ENCODE assay signal across 23 cellular contexts in the genomic region with DNA sequence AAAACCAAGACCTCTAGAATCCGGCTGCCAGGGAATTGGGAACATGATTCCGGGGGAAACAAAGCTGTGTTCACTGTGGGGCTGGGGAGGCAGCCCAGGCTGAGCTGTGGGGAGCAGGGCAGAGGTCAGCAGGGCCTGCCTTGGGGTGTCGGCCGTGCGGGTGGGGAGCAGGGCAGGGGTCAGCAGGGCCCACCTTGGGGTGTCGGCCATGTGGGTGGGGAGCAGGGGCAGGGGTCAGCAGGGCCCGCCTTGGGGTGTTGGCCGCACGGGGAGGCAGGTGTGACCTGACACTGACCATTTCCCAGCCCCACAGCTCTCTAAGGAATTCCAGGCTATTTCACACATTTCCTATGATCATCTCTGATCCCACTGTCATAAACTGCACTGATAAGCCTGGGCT. TPM values are rescaled to one million over a fixed set of nuclear protein-coding genes. Genes with fewer than 3 reads are reported as not detected.
A peak's percentile ranks its signal among the peaks of the same experiment; 100 is the strongest.
DNase-seq lines count a peak whose midpoint lies in the region; FAIRE-seq and TF ChIP-seq lines count a peak whose summit lies in the region.
"Had no signal": no experiment of that assay in that cellular context is flagged by ENCODE, and none has a peak within 500 bp of the region (broad histone marks: within the 10 kb centered on the region; RNA-seq: fewer than 3 reads in every experiment).

No MANE protein-coding gene starts in this region.

- H3K27me3 Mint-ChIP-seq in astrocyte (ENCODE audit: low read depth, unreplicated experiment) (no peaks in the 10 kb centered on the region), neural crest cell (ENCODE audit: low read depth) (no peaks in the 10 kb centered on the region)
- H3K27me3 Mint-ChIP-seq: CD4-positive, alpha-beta T cell; CD8-positive, alpha-beta memory T cell had no signal

- H3K9ac ChIP-seq in astrocyte (ENCODE audit: low read length) = no peak overlapping the region
- H3K9ac ChIP-seq: BLaER1 treated with 17β-estradiol and CSF1 and Interleukin-3, amounts not matched to agents 10 nM and 100 nM had no signal

- H3K9me3 ChIP-seq in SJCRH30 (replicated peaks) (no peaks in the 10 kb centered on the region), astrocyte (ENCODE audit: insufficient read depth, low read depth, low read length) (no peaks in the 10 kb centered on the region)
- H3K9me3 ChIP-seq: A549, BE2C had no signal

- peaks cover 44% of the 10 kb centered on the region for H3K4me1 ChIP-seq in SJCRH30
- H3K4me1 ChIP-seq in astrocyte (ENCODE audit: insufficient read depth, low read length) = peaks cover 8% of the 10 kb centered on the region
- H3K4me1 ChIP-seq: A549, BE2C had no signal

- H3K9me3 Mint-ChIP-seq in astrocyte (ENCODE audit: unreplicated experiment) (peaks cover 1% of the 10 kb centered on the region), neural crest cell (no peaks in the 10 kb centered on the region)
- H3K9me3 Mint-ChIP-seq: CD4-positive, alpha-beta T cell; CD8-positive, alpha-beta memory T cell; H9 had no signal

- no peaks in the 10 kb centered on the region for H3K27me3 ChIP-seq in SJCRH30
- no peaks in the 10 kb centered on the region for H3K27me3 ChIP-seq in astrocyte (ENCODE audit: insufficient read depth, low read length)
- H3K27me3 ChIP-seq: BE2C; BLaER1 treated with 17β-estradiol and CSF1 and Interleukin-3, amounts not matched to agents 10 nM and 100 nM had no signal

- H3K36me3 ChIP-seq in SJCRH30 (peaks cover 19% of the 10 kb centered on the region), astrocyte (ENCODE audit: insufficient read depth, low read length) (peaks cover 24% of the 10 kb centered on the region)

- TF ChIP-seq CTCF in astrocyte (IDR thresholded peaks at IDR 0.05; ENCODE audit: insufficient read depth, low read depth, low read length) (no peak), neural crest cell (conservative IDR thresholded peaks at IDR 0.05) (no peak)

- FAIRE-seq in astrocyte (lab: Jason Lieb, UNC) = no peak
- FAIRE-seq: A549, D721Med, GM12878 had no signal

- H3K4me3 Mint-ChIP-seq in astrocyte (ENCODE audit: unreplicated experiment) (no peak overlapping the region), neural crest cell (no peak overlapping the region)
- H3K4me3 Mint-ChIP-seq: CD14-positive monocyte; CD4-positive, alpha-beta T cell; CD8-positive, alpha-beta memory T cell; GM23338; H9 had no signal

- H2AFZ ChIP-seq in astrocyte (ENCODE audit: low read depth, low read length) = no peak overlapping the region
- H2AFZ ChIP-seq: GM23338 had no signal

- H3K4me3 ChIP-seq in SJCRH30 (peak overlapping the region; percentile 20), astrocyte (ENCODE audit: insufficient read depth, low read depth, low read length) (no peak overlapping the region)
- H3K4me3 ChIP-seq: A549; BLaER1 treated with 17β-estradiol and CSF1 and Interleukin-3, amounts not matched to agents 10 nM and 100 nM; GM12878; GM23338 had no signal

- H3K27ac ChIP-seq in SJCRH30 (peak overlapping the region; percentile 90), astrocyte (ENCODE audit: low read depth, low read length) (no peak overlapping the region)
- H3K27ac ChIP-seq: A549; BLaER1 treated with 17β-estradiol and CSF1 and Interleukin-3, amounts not matched to agents 10 nM and 100 nM had no signal

- H3K79me2 ChIP-seq in astrocyte (ENCODE audit: insufficient read depth, low read length) = no peaks in the 10 kb centered on the region

- H3K36me3 Mint-ChIP-seq in astrocyte (ENCODE audit: low read depth, unreplicated experiment) (peaks cover 22% of the 10 kb centered on the region), neural crest cell (ENCODE audit: low read depth) (peaks cover 19% of the 10 kb centered on the region)

- DNase-seq in SJCRH30 = peak in 1 of 2 experiments; percentile 21
- no peak for DNase-seq in astrocyte (ENCODE audit: low read depth)
- no peak for DNase-seq in neural crest cell (ENCODE audit: low read depth, low spot score)
- no peak for DNase-seq in dermis blood vessel endothelial cell
- DNase-seq in cerebellum (ENCODE audit: low spot score) = no peak
- no peak for DNase-seq in NOMO-1 treated with DMSO at 0.1 percent for 48 hours (lab: John Stamatoyannopoulos, UW; ENCODE audit: unreplicated experiment)
- DNase-seq: 8988T; ACHN; AML-193; BE2C; CD4-positive, alpha-beta T cell; CD8-positive, alpha-beta memory T cell; DMS 273 treated with DMSO at 0.1 percent for 48 hours; DMS79; EL; GDM1; H9 had no signal

- H3K4me1 Mint-ChIP-seq in astrocyte (ENCODE audit: low read depth, unreplicated experiment) (peaks cover 2% of the 10 kb centered on the region), neural crest cell (no peaks in the 10 kb centered on the region)
- H3K4me1 Mint-ChIP-seq: CD14-positive monocyte, GM23338, H9 had no signal

- peaks cover 18% of the 10 kb centered on the region for H4K20me1 ChIP-seq in astrocyte (ENCODE audit: insufficient read depth, low read length)

- no peak overlapping the region for H3K4me2 ChIP-seq in astrocyte (ENCODE audit: low read length)
- H3K4me2 ChIP-seq: A549; BLaER1 treated with 17β-estradiol and CSF1 and Interleukin-3, amounts not matched to agents 10 nM and 100 nM; GM23338 had no signal

- H3K27ac Mint-ChIP-seq in astrocyte (ENCODE audit: unreplicated experiment) (peak overlapping the region; percentile 47), neural crest cell (ENCODE audit: unreplicated experiment) (peak overlapping the region; percentile 57)
- H3K27ac Mint-ChIP-seq: CD4-positive, alpha-beta T cell; GM23338 had no signal

RNA-seq across cellular contexts. Expression of gene CPLX1, which starts 45.6 kb away (rescaled TPM):
- 0.28 and 0.59 TPM in 2 replicates for total RNA-seq in SJCRH30 (2014; rRNA removed; shearing (Covaris generic))
- total RNA-seq in astrocyte = 0.41 and 1.9 TPM in 2 replicates
- 2.0 and 2.5 TPM in 2 replicates for total RNA-seq in neural crest cell
- total RNA-seq in dermis blood vessel endothelial cell = 0.09 and 0.34 TPM in 2 replicates
- 3.4 TPM for total RNA-seq in cerebellum
